Comparison of ENCODE assay signal across 1 cellular context in the genomic region with DNA sequence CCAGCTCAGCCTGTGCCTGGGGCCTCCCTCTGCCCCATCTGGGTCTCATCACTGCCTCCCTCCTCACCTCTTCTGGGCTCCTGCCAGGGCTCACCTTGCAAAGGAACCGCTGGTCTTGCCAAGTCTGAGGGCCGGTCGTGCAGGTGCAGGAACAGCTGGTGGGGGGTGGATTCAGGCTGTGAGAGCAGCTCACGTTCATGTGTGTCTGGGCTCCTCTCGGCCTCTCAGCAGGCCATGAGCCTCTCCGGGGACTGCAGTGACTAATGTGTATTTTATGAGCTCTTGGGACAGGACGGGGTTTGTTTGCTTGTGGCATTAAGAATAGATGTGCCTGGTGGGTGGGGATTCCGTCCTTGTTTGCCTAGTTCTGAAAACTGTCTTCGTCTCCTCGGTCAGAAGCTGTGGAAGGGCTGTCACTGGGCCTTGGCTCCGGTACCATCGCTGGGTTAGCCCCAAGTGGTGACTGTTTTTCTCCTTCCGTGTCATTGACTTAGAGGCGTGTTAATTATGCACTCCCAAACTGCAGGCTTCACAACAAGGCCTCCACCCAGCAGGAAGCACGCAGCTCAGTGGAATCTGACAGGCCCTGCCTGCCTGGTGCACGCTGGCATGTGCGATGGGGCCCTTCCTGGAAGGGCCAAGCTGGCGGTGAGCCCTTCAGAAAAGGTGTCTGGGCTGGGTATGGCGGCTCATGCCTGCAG.
TF ChIP-seq lines count a peak whose summit lies in the region.

No MANE protein-coding gene starts in this region.

TF ChIP-seq in WTC11, 78 proteins besides CTCF, POLR2A, EP300 and RAD21 (continued from another document):
- no peak for TF ChIP-seq AFF4 (CRISPR knock-in tag; IDR thresholded peaks at IDR 0.05; ENCODE audit: borderline replicate concordance)
